In the genomic region with DNA sequence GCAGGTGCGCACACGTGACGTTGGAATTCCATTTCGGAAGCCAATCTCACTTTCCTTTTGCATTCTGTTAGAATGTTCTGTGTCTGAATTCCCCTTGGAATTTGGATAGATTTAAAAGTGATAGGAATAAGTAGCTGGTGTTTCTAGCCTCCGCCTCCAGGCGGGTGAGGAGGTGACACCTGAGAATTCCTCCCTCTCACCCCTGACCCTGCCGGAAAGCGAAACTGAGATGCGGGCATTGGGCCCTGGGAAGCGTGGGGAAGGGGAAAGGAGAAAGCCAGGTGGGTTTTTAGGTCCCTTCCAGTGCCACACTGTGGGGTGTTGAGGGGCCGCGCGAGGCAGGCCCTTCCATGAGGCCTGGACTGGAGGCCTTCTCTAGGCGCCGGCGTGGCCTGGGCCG, we compare ENCODE assay signal across 8 cellular contexts.
A peak's percentile ranks its signal among the peaks of the same experiment; 100 is the strongest.
DNase-seq lines count a peak whose midpoint lies in the region; ATAC-seq, FAIRE-seq and TF ChIP-seq lines count a peak whose summit lies in the region.
"Not testable (repeated sequence)": the region's sequence is repeated elsewhere in the genome, so short reads cannot be mapped to it uniquely, and the experiment has no call there.

No MANE protein-coding gene starts in this region.

- H3K9me3 ChIP-seq in RWPE2 (ENCODE audit: severe bottlenecking); HepG2 (ENCODE audit: low read length): not testable (repeated sequence)

- not testable (repeated sequence) for H3K27ac Mint-ChIP-seq in activated CD8-positive, alpha-beta memory T cell treated with anti-CD3 and anti-CD28 coated beads, Interleukin-2, amount 10 ng/mL, durations not matched to agents 7 days and 5 days; effector memory CD8-positive, alpha-beta T cell; natural killer cell; stimulated activated naive CD8-positive, alpha-beta T cell treated with anti-CD3 and anti-CD28 coated beads, Interleukin-15, amount 100 ng/mL, for 72 hours

- POLR2A ChIA-PET in HepG2 (lab: Yijun Ruan, JAX): not testable (repeated sequence)

- H3K27me3 Mint-ChIP-seq in activated CD8-positive, alpha-beta memory T cell treated with anti-CD3 and anti-CD28 coated beads, Interleukin-2, amount 10 ng/mL, durations not matched to agents 7 days and 5 days; effector memory CD8-positive, alpha-beta T cell; natural killer cell (ENCODE audit: low read depth in 2 of 2); stimulated activated naive CD8-positive, alpha-beta T cell treated with anti-CD3 and anti-CD28 coated beads, Interleukin-15, amount 100 ng/mL, for 72 hours: not testable (repeated sequence)

- not testable (repeated sequence) for H3K79me2 ChIP-seq in HepG2 (ENCODE audit: insufficient read depth, low read length)

- not testable (repeated sequence) for TF ChIP-seq POLR2A in HepG2 (IDR thresholded peaks at IDR 0.05; ENCODE audit: insufficient read depth in 1 of 2, low read depth in 2 of 2, low read length in 2 of 2)

- not testable (repeated sequence) for TF ChIP-seq EP300 in HepG2 (IDR thresholded peaks at IDR 0.05; ENCODE audit: low read depth in 2 of 2, low read length in 2 of 2); HepG2 (CRISPR knock-in tag; IDR thresholded peaks at IDR 0.05; ENCODE audit: borderline replicate concordance)

- in situ Hi-C loops in HepG2 (cut with HindIII; ENCODE audit: extremely low pct_ligation_motif_present, low pct_unique_long_range_greater_than_20kb): not testable (repeated sequence)

- intact Hi-C loops in HepG2 (cut with micrococcal nuclease; ENCODE audit: unreplicated experiment); natural killer cell (cut with micrococcal nuclease): not testable (repeated sequence)

- not testable (repeated sequence) for H3K36me3 ChIP-seq in RWPE2 (ENCODE audit: low read depth); HepG2 (replicated peaks in 1 of 2; ENCODE audit: control insufficient read depth in 1 of 2, insufficient read depth in 2 of 2, low read length in 2 of 2)

- not testable (repeated sequence) for H3K27me3 ChIP-seq in RWPE2 (ENCODE audit: insufficient read depth, poor library complexity, severe bottlenecking)
- H3K27me3 ChIP-seq in HepG2 (ENCODE audit: control insufficient read depth in 1 of 2, insufficient read depth in 2 of 2, low read length in 2 of 2): peaks cover 8 to 12% of the 10 kb centered on the region in 2 experiments; a peak in 4 of 5 replicates

- DNase-seq in RWPE2 (ENCODE audit: low spot score); activated CD8-positive, alpha-beta memory T cell treated with anti-CD3 and anti-CD28 coated beads, Interleukin-2, amount 10 ng/mL, durations not matched to agents 7 days and 5 days; effector memory CD8-positive, alpha-beta T cell; HepG2 (ENCODE audit: low spot score); natural killer cell; stimulated activated naive CD8-positive, alpha-beta T cell treated with anti-CD3 and anti-CD28 coated beads, Interleukin-15, amount 100 ng/mL, for 72 hours: not testable (repeated sequence)

- H3K4me3 Mint-ChIP-seq in activated CD8-positive, alpha-beta memory T cell treated with anti-CD3 and anti-CD28 coated beads, Interleukin-2, amount 10 ng/mL, durations not matched to agents 7 days and 5 days; effector memory CD8-positive, alpha-beta T cell; natural killer cell; stimulated activated naive CD8-positive, alpha-beta T cell treated with anti-CD3 and anti-CD28 coated beads, Interleukin-15, amount 100 ng/mL, for 72 hours: not testable (repeated sequence)

- BruUV-seq in HepG2 (replicated peaks; lab: Mats Ljungman, UMichigan): not testable (repeated sequence)

- ATAC-seq in GM18502 (IDR thresholded peaks at IDR 0.05; ENCODE audit: poor library complexity, unreplicated experiment) (peak; percentile 50), HG02852 (IDR thresholded peaks at IDR 0.05; ENCODE audit: unreplicated experiment) (peak; percentile 60), RWPE2 (ENCODE audit: low read depth) (peak; percentile 33; the same call in 1 of the 3 replicates), HepG2 (peak; percentile 52; the same call in 2 of the 3 replicates), natural killer cell (peak; percentile 48 to 74 (median 63))
- peak; percentile 69 for ATAC-seq in activated CD8-positive, alpha-beta memory T cell treated with anti-CD3 and anti-CD28 coated beads, Interleukin-2, amount 10 ng/mL, durations not matched to agents 7 days and 5 days
- ATAC-seq in effector memory CD8-positive, alpha-beta T cell (replicated peaks): peak; percentile 51
- ATAC-seq in stimulated activated naive CD8-positive, alpha-beta T cell treated with anti-CD3 and anti-CD28 coated beads, Interleukin-15, amount 100 ng/mL, for 72 hours: peak; percentile 27

- not testable (repeated sequence) for H3K9ac ChIP-seq in HepG2 (ENCODE audit: insufficient read depth, low read depth, low read length)

- H3K4me1 Mint-ChIP-seq in activated CD8-positive, alpha-beta memory T cell treated with anti-CD3 and anti-CD28 coated beads, Interleukin-2, amount 10 ng/mL, durations not matched to agents 7 days and 5 days; effector memory CD8-positive, alpha-beta T cell (ENCODE audit: low read depth in 2 of 2): not testable (repeated sequence)
- H3K4me1 Mint-ChIP-seq in natural killer cell: peaks cover 0 to 18% of the 10 kb centered on the region in 2 donors
- peaks cover 13% of the 10 kb centered on the region for H3K4me1 Mint-ChIP-seq in stimulated activated naive CD8-positive, alpha-beta T cell treated with anti-CD3 and anti-CD28 coated beads, Interleukin-15, amount 100 ng/mL, for 72 hours

- CTCF ChIA-PET in activated CD8-positive, alpha-beta memory T cell treated with anti-CD3 and anti-CD28 coated beads, Interleukin-2, amount 10 ng/mL, durations not matched to agents 7 days and 5 days (lab: Charles Lee); HepG2 (lab: Yijun Ruan, JAX; ENCODE audit: low intra/inter-chr PET ratio, low total read pairs): not testable (repeated sequence)

- not testable (repeated sequence) for H3K36me3 Mint-ChIP-seq in activated CD8-positive, alpha-beta memory T cell treated with anti-CD3 and anti-CD28 coated beads, Interleukin-2, amount 10 ng/mL, durations not matched to agents 7 days and 5 days; effector memory CD8-positive, alpha-beta T cell (ENCODE audit: insufficient read depth); natural killer cell

- H4K20me1 ChIP-seq in HepG2 (ENCODE audit: insufficient read depth, low read length): not testable (repeated sequence)

- H3K27ac ChIP-seq in RWPE2 (ENCODE audit: poor library complexity, severe bottlenecking); HepG2 (ENCODE audit: extremely low read length, insufficient read depth, low read length): not testable (repeated sequence)

- not testable (repeated sequence) for H3K4me3 ChIP-seq in RWPE2 (ENCODE audit: severe bottlenecking); HepG2 (replicated peaks in 1 of 3; ENCODE audit: insufficient read depth in 1 of 3, low read depth in 2 of 3, low read length in 3 of 3)

- not testable (repeated sequence) for H3K9me3 Mint-ChIP-seq in activated CD8-positive, alpha-beta memory T cell treated with anti-CD3 and anti-CD28 coated beads, Interleukin-2, amount 10 ng/mL, durations not matched to agents 7 days and 5 days (ENCODE audit: low read depth); effector memory CD8-positive, alpha-beta T cell; natural killer cell; stimulated activated naive CD8-positive, alpha-beta T cell treated with anti-CD3 and anti-CD28 coated beads, Interleukin-15, amount 100 ng/mL, for 72 hours

- TF ChIP-seq RAD21 in HepG2 (CRISPR knock-in tag; IDR thresholded peaks at IDR 0.05): not testable (repeated sequence)

- not testable (repeated sequence) for TF ChIP-seq CTCF in RWPE2 (IDR thresholded peaks at IDR 0.05; ENCODE audit: poor library complexity, severe bottlenecking); HepG2 (CRISPR knock-in tag; IDR thresholded peaks at IDR 0.05); natural killer cell (IDR thresholded peaks at IDR 0.05)

- peak; percentile 8 for FAIRE-seq in HepG2 (lab: Jason Lieb, UNC)

- not testable (repeated sequence) for H3K4me2 ChIP-seq in HepG2 (ENCODE audit: low read depth, low read length)

- not testable (repeated sequence) for H3K4me1 ChIP-seq in RWPE2 (ENCODE audit: insufficient read depth, poor library complexity, severe bottlenecking); HepG2 (ENCODE audit: insufficient read depth, low read length)

- not testable (repeated sequence) for H2AFZ ChIP-seq in HepG2 (ENCODE audit: low read length)

- WGBS in HepG2 (ENCODE audit: low lambda C conversion rate): 54% methylated on average over 10 of the region's 17 CpGs
